8 cellular contexts compared by ENCODE assay signal in the genomic region with DNA sequence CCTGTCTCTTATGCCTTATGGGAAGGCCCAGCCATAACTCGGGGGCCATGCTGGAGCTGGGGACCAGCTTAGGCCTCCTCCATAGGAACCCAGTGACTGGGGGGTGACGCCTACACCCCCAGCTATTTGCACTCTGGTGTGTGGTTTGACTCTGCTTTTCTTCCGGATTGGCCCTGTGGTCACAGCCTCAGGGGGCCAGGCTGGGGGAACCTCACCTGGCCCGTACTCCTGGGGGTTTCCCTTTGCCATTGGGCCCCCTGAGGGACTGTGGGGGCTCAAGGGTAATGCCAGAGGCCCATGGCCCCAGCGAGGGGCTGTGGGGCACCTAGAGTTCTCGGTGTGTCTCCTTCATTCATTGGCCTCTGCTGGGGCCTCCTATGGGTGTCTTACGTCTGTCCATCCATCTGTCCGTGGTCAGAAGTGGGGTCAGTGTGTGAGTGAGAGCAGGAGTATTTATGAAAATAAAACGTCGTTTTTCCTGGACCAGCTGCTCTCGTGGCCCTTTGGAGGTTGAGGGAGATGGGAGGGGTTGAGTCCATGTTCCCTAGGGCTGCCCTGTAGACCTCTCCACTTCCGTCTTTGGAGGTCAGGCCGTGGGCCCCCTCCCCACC. TPM values are rescaled to one million over a fixed set of nuclear protein-coding genes. Genes with fewer than 3 reads are reported as not detected.
DNase-seq lines count a peak whose midpoint lies in the region; ATAC-seq and TF ChIP-seq lines count a peak whose summit lies in the region.

No MANE protein-coding gene starts in this region.

- H3K27ac ChIP-seq in KOPT-K1 (ENCODE audit: low read depth, low read length, poor library complexity, severe bottlenecking): peak overlapping the region; percentile 79
- peak overlapping the region; percentile 88 for H3K27ac ChIP-seq in cingulate gyrus (ENCODE audit: low read depth, low read length)

- intact Hi-C loops in posterior vena cava (cut with DNase I): no loop called here
- intact Hi-C loops in Calu3 (cut with micrococcal nuclease; ENCODE audit: unreplicated experiment): no loop called here

- H3K27ac Mint-ChIP-seq in progenitor cell of endocrine pancreas: peak overlapping the region; percentile 73
- H3K27ac Mint-ChIP-seq in Calu3 (ENCODE audit: unreplicated experiment): no peak overlapping the region

- ATAC-seq in GM18508 (IDR thresholded peaks at IDR 0.05; ENCODE audit: insufficient read depth, unreplicated experiment): peak; percentile 33
- peak; percentile 49 for ATAC-seq in GM21619 (IDR thresholded peaks at IDR 0.05; ENCODE audit: unreplicated experiment)

- TF ChIP-seq CTCF in progenitor cell of endocrine pancreas (IDR thresholded peaks at IDR 0.05; ENCODE audit: unreplicated experiment) (no peak), Calu3 (IDR thresholded peaks at IDR 0.05; ENCODE audit: unreplicated experiment) (no peak)

- no peaks in the 10 kb centered on the region for H3K27me3 Mint-ChIP-seq in progenitor cell of endocrine pancreas
- no peaks in the 10 kb centered on the region for H3K27me3 Mint-ChIP-seq in Calu3 (ENCODE audit: unreplicated experiment)

- BruUV-seq in Calu3 (replicated peaks; lab: Mats Ljungman, UMichigan): no TSS peak

- H3K4me3 Mint-ChIP-seq in progenitor cell of endocrine pancreas (ENCODE audit: low read depth) (no peak overlapping the region), Calu3 (ENCODE audit: low read depth, unreplicated experiment) (no peak overlapping the region)

- in situ Hi-C loops in G401 (cut with HindIII; ENCODE audit: low sequenced_read_pairs): no loop called here

- no peaks in the 10 kb centered on the region for H3K9me3 Mint-ChIP-seq in progenitor cell of endocrine pancreas (ENCODE audit: low read depth)
- H3K9me3 Mint-ChIP-seq in Calu3 (ENCODE audit: low read depth, unreplicated experiment): no peaks in the 10 kb centered on the region

- CTCF ChIA-PET in Calu3 (lab: Charles Lee): interaction anchor here (3.8 kb wide), 1 partner anchor 10 kb away, joined by 18 read pairs; no protein-coding TSS in a partner anchor

- no peaks in the 10 kb centered on the region for H3K36me3 Mint-ChIP-seq in progenitor cell of endocrine pancreas (ENCODE audit: insufficient read depth)
- H3K36me3 Mint-ChIP-seq in Calu3 (ENCODE audit: insufficient read depth, unreplicated experiment): peaks cover 41% of the 10 kb centered on the region

- H3K9me3 ChIP-seq in KOPT-K1 (ENCODE audit: insufficient read depth, low read length, poor library complexity, severe bottlenecking): no peaks in the 10 kb centered on the region

- H3K4me1 Mint-ChIP-seq in progenitor cell of endocrine pancreas (ENCODE audit: low read depth) (peaks cover 18% of the 10 kb centered on the region), Calu3 (ENCODE audit: low read depth, unreplicated experiment) (peaks cover under 1% of the 10 kb centered on the region)

- H3K36me3 ChIP-seq in KOPT-K1 (ENCODE audit: insufficient read depth, low read length): peaks cover 19% of the 10 kb centered on the region

- DNase-seq in progenitor cell of endocrine pancreas (ENCODE audit: low spot score, unreplicated experiment) (no peak), posterior vena cava (ENCODE audit: low spot score) (no peak), G401 (ENCODE audit: low spot score) (no peak), Calu3 (no peak)

RNA-seq across cellular contexts. Expression of gene SH3BP1, which starts 6.3 kb away (rescaled TPM):
- 25.4 and 27.4 TPM in 2 replicates for total RNA-seq in progenitor cell of endocrine pancreas
- total RNA-seq in posterior vena cava: 1 to 10 TPM; 7.2 to 7.4 TPM
- total RNA-seq in G401 (2014; rRNA removed; shearing (Covaris generic)): 13.2 and 21.9 TPM in 2 replicates
- total RNA-seq in Calu3 (2022): 13.0 and 17.6 TPM in 2 replicates

RNA-seq across cellular contexts. Expression of gene GGA1, which starts 24.6 kb away (rescaled TPM):
- total RNA-seq in progenitor cell of endocrine pancreas: 121 and 132 TPM in 2 replicates
- total RNA-seq in posterior vena cava: 10 to 100 TPM; 30.0 to 31.2 TPM
- 42.0 and 42.5 TPM in 2 replicates for total RNA-seq in G401 (2014; rRNA removed; shearing (Covaris generic))
- 89.8 and 95.3 TPM in 2 replicates for total RNA-seq in Calu3 (2022)

RNA-seq across cellular contexts. Expression of gene PDXP, which starts 25.3 kb away (rescaled TPM):
- 16.8 and 17.7 TPM in 2 replicates for total RNA-seq in progenitor cell of endocrine pancreas
- 1 to 10 TPM; 5.0 to 5.4 TPM for total RNA-seq in posterior vena cava
- 49.0 and 62.3 TPM in 2 replicates for total RNA-seq in G401 (2014; rRNA removed; shearing (Covaris generic))
- total RNA-seq in Calu3 (2022): 18.4 and 21.4 TPM in 2 replicates

RNA-seq across cellular contexts. Expression of gene LGALS1, which starts 42.2 kb away (rescaled TPM):
- total RNA-seq in progenitor cell of endocrine pancreas (0.81 TPM in 1 of 2 replicates, not detected in the other), posterior vena cava (1,000 to 10,000 TPM; 1,140 to 1,213 TPM), Calu3 (2022) (61.4 and 72.3 TPM in 2 replicates)
- total RNA-seq in G401 (2014; rRNA removed; shearing (Covaris generic)): 435 and 601 TPM in 2 replicates

RNA-seq across cellular contexts. Expression of gene NOL12, which starts 53.0 kb away (rescaled TPM):
- total RNA-seq in progenitor cell of endocrine pancreas: 16.4 and 17.1 TPM in 2 replicates
- 10 to 100 TPM; 12.0 to 13.8 TPM for total RNA-seq in posterior vena cava
- 30.2 and 44.8 TPM in 2 replicates for total RNA-seq in G401 (2014; rRNA removed; shearing (Covaris generic))
- total RNA-seq in Calu3 (2022): 23.7 and 26.8 TPM in 2 replicates
